Comparison of ENCODE assay signal across 8 cellular contexts in genomic region chr19:13099073-13099999, GRCh38. TPM values are rescaled to one million over a fixed set of nuclear protein-coding genes. Genes with fewer than 3 reads are reported as not detected.
DNase-seq lines count a peak whose midpoint lies in the region; ATAC-seq, FAIRE-seq and TF ChIP-seq lines count a peak whose summit lies in the region.

No MANE protein-coding gene starts in this region.

- CTCF ChIA-PET in RWPE1 (lab: Yijun Ruan, JAX) (interaction anchor here (2.7 kb wide), 1 partner anchor 122 kb away, joined by 10 read pairs; no protein-coding TSS in a partner anchor), HEK293T (lab: Yijun Ruan, JAX) (no interaction called here)

- H3K36me3 Mint-ChIP-seq in activated naive CD4-positive, alpha-beta T cell treated with anti-CD3 and anti-CD28 coated beads, Interleukin-2, amount 50 U/mL, for 24 hours: no peaks in the 10 kb centered on the region
- H3K36me3 Mint-ChIP-seq in immature natural killer cell: no peaks in the 10 kb centered on the region

- peaks cover 11% of the 10 kb centered on the region for H3K27me3 Mint-ChIP-seq in activated naive CD4-positive, alpha-beta T cell treated with anti-CD3 and anti-CD28 coated beads, Interleukin-2, amount 50 U/mL, for 24 hours
- peaks cover 40 to 44% (median 41%) of the 10 kb centered on the region in 3 donors for H3K27me3 Mint-ChIP-seq in immature natural killer cell (ENCODE audit: low read depth in 3 of 3)

- TF ChIP-seq POLR2A in GM12892 (IDR thresholded peaks at IDR 0.05; ENCODE audit: low read depth, low read length): no peak; the same call in 1 of the 2 replicates

- FAIRE-seq in GM12892 (lab: Jason Lieb, UNC): no peak

- H3K9me3 Mint-ChIP-seq in activated naive CD4-positive, alpha-beta T cell treated with anti-CD3 and anti-CD28 coated beads, Interleukin-2, amount 50 U/mL, for 24 hours: no peaks in the 10 kb centered on the region
- H3K9me3 Mint-ChIP-seq in immature natural killer cell: peaks cover 2 to 6% (median 4%) of the 10 kb centered on the region in 6 donors

- H3K4me3 Mint-ChIP-seq in activated naive CD4-positive, alpha-beta T cell treated with anti-CD3 and anti-CD28 coated beads, Interleukin-2, amount 50 U/mL, for 24 hours: peak overlapping the region; percentile 79
- peak overlapping the region; percentile 71 to 90 (median 78) for H3K4me3 Mint-ChIP-seq in immature natural killer cell

- H3K4me1 Mint-ChIP-seq in activated naive CD4-positive, alpha-beta T cell treated with anti-CD3 and anti-CD28 coated beads, Interleukin-2, amount 50 U/mL, for 24 hours: peaks cover 52% of the 10 kb centered on the region
- H3K4me1 Mint-ChIP-seq in immature natural killer cell: peaks cover 46 to 54% of the 10 kb centered on the region in 2 donors

- peak overlapping the region; percentile 42 for H3K27ac ChIP-seq in RWPE1

- no peak for TF ChIP-seq CTCF in RWPE1 (conservative IDR thresholded peaks at IDR 0.05; ENCODE audit: low read depth)

- ATAC-seq in HG02970 (IDR thresholded peaks at IDR 0.05; ENCODE audit: low FRiP score, unreplicated experiment): no peak

- H3K27ac Mint-ChIP-seq in activated naive CD4-positive, alpha-beta T cell treated with anti-CD3 and anti-CD28 coated beads, Interleukin-2, amount 50 U/mL, for 24 hours: peak overlapping the region; percentile 92
- peak overlapping the region; percentile 87 to 99 (median 94) for H3K27ac Mint-ChIP-seq in immature natural killer cell

- POLR2A ChIA-PET in RWPE1 (lab: Yijun Ruan, JAX; ENCODE audit: low non-redundant PET): no interaction called here
- POLR2A ChIA-PET in HEK293T (lab: Yijun Ruan, JAX): no interaction called here

- DNase-seq in GM12892 (ENCODE audit: insufficient read length) (peak; percentile 71), RWPE1 (ENCODE audit: low spot score) (no peak), immature natural killer cell (peak; percentile 82 to 86 (median 86)), dedifferentiated amniotic fluid mesenchymal stem cell (ENCODE audit: extremely low spot score) (no peak), HEK293T (ENCODE audit: extremely low spot score) (no peak)
- peak; percentile 60 to 61 for DNase-seq in stimulated activated CD4-positive, alpha-beta T cell treated with anti-CD3 and anti-CD28 coated beads, Interleukin-4, amount 100 ng/mL, for 48 hours (ENCODE audit: low read depth in 2 of 2)

TF ChIP-seq in HEK293T, 16 proteins besides CTCF, POLR2A, EP300 and RAD21:
- TF ChIP-seq SUZ12 (IDR thresholded peaks at IDR 0.05) (no peak), ZNF384 (IDR thresholded peaks at IDR 0.05) (no peak), FOXM1 (IDR thresholded peaks at IDR 0.05; ENCODE audit: borderline replicate concordance) (no peak), LEF1 (IDR thresholded peaks at IDR 0.05; ENCODE audit: borderline replicate concordance) (no peak), FOXA1 (IDR thresholded peaks at IDR 0.05) (no peak), FOXK2 (IDR thresholded peaks at IDR 0.05) (no peak), SP1 (IDR thresholded peaks at IDR 0.05) (no peak), L3MBTL2 (conservative IDR thresholded peaks at IDR 0.05) (no peak), ARNT (IDR thresholded peaks at IDR 0.05) (no peak), ELF4 (IDR thresholded peaks at IDR 0.05) (no peak), NFRKB (IDR thresholded peaks at IDR 0.05) (no peak), TARDBP (IDR thresholded peaks at IDR 0.05) (no peak), HDGF (IDR thresholded peaks at IDR 0.05; ENCODE audit: borderline replicate concordance) (no peak), BHLHE40 (IDR thresholded peaks at IDR 0.05; ENCODE audit: borderline replicate concordance) (no peak), CTBP1 (IDR thresholded peaks at IDR 0.05; ENCODE audit: borderline replicate concordance) (no peak)
- TF ChIP-seq, protein P1, sequence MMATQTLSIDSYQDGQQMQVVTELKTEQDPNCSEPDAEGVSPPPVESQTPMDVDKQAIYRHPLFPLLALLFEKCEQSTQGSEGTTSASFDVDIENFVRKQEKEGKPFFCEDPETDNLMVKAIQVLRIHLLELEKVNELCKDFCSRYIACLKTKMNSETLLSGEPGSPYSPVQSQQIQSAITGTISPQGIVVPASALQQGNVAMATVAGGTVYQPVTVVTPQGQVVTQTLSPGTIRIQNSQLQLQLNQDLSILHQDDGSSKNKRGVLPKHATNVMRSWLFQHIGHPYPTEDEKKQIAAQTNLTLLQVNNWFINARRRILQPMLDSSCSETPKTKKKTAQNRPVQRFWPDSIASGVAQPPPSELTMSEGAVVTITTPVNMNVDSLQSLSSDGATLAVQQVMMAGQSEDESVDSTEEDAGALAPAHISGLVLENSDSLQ (IDR thresholded peaks at IDR 0.05): no peak

RNA-seq across cellular contexts. Expression of gene LYL1, which starts 3.3 kb away (rescaled TPM):
- polyA plus RNA-seq in GM12892 (2012; ENCODE audit: missing spikeins): 1.2 TPM
- 1 to 10 TPM; 1.1 to 2.2 (median 2.1) TPM for polyA plus RNA-seq in immature natural killer cell

RNA-seq across cellular contexts. Expression of gene TRMT1, which starts 17.2 kb away (rescaled TPM):
- 39.1 TPM for polyA plus RNA-seq in GM12892 (2012; ENCODE audit: missing spikeins)
- 10 to 100 TPM; 13.2 to 16.5 (median 16.3) TPM for polyA plus RNA-seq in immature natural killer cell

RNA-seq across cellular contexts. Expression of gene NACC1, which starts 18.7 kb away (rescaled TPM):
- 8.5 TPM for polyA plus RNA-seq in GM12892 (2012; ENCODE audit: missing spikeins)
- polyA plus RNA-seq in immature natural killer cell: 1 to 10 TPM in 2 of 3 donors, not detected in 1; 1.2 to 2.8 TPM

RNA-seq across cellular contexts. Expression of gene STX10, which starts 50.8 kb away (rescaled TPM):
- 31.0 TPM for polyA plus RNA-seq in GM12892 (2012; ENCODE audit: missing spikeins)
- polyA plus RNA-seq in immature natural killer cell: 10 to 100 TPM; 56.8 to 92.5 (median 66.0) TPM

RNA-seq across cellular contexts. Expression of gene IER2, which starts 50.9 kb away (rescaled TPM):
- 33.5 TPM for polyA plus RNA-seq in GM12892 (2012; ENCODE audit: missing spikeins)
- polyA plus RNA-seq in immature natural killer cell: 100 to 1,000 TPM; 395 to 487 (median 487) TPM

Comparison
In these comparisons a context has a peak if more than half of its experiments do, and no peak if none do; other contexts are left out.
1. DNase-seq: peak in GM12892 (single experiment), immature natural killer cell (3 of 3) and stimulated activated CD4-positive, alpha-beta T cell treated with anti-CD3 and anti-CD28 coated beads, Interleukin-4, amount 100 ng/mL, for 48 hours (2 of 2); none in RWPE1 (single experiment), dedifferentiated amniotic fluid mesenchymal stem cell (single experiment) and HEK293T (single experiment).